Comparison of ENCODE assay signal across 30 cellular contexts in genomic region chr6:155795173-155795796, GRCh38.
DNase-seq lines count a peak whose midpoint lies in the region; ATAC-seq, FAIRE-seq and TF ChIP-seq lines count a peak whose summit lies in the region.
"Had no signal": no experiment of that assay in that cellular context is flagged by ENCODE, and none has a peak within 500 bp of the region (broad histone marks: within the 10 kb centered on the region; RNA-seq: fewer than 3 reads in every experiment).

No MANE protein-coding gene starts in this region.

- H3K4me1 Mint-ChIP-seq in Calu3 (ENCODE audit: low read depth, unreplicated experiment) (peaks cover 35% of the 10 kb centered on the region), astrocyte (ENCODE audit: low read depth, unreplicated experiment) (no peaks in the 10 kb centered on the region)
- H3K4me1 Mint-ChIP-seq: IgD-negative memory B cell, neural progenitor cell had no signal

- H3K27me3 Mint-ChIP-seq in Calu3 (ENCODE audit: unreplicated experiment) (no peaks in the 10 kb centered on the region), astrocyte (ENCODE audit: low read depth, unreplicated experiment) (no peaks in the 10 kb centered on the region)
- H3K27me3 Mint-ChIP-seq: effector memory CD8-positive, alpha-beta T cell; IgD-negative memory B cell; type B pancreatic cell had no signal

- ATAC-seq in GM18498 (IDR thresholded peaks at IDR 0.05; ENCODE audit: unreplicated experiment) = no peak
- ATAC-seq in GM19328 (IDR thresholded peaks at IDR 0.05; ENCODE audit: unreplicated experiment) = no peak
- ATAC-seq: effector memory CD8-positive, alpha-beta T cell; Panc1; psoas muscle had no signal

- no peak overlapping the region for H4K8ac ChIP-seq in mesenchymal stem cell (ENCODE audit: low read length)

- intact Hi-C loops in Calu3 (cut with micrococcal nuclease; ENCODE audit: unreplicated experiment) (loop anchor here (5.0 kb wide), 1 partner anchor 87 kb away; no protein-coding TSS in a partner anchor), ascending aorta (cut with DNase I) (no loop called here)

- H2AFZ ChIP-seq in astrocyte (ENCODE audit: low read depth, low read length) (no peak overlapping the region), mesenchymal stem cell (ENCODE audit: low read depth, low read length) (no peak overlapping the region)
- H2AFZ ChIP-seq: neural progenitor cell had no signal

- H2AK5ac ChIP-seq in mesenchymal stem cell (ENCODE audit: low read length, severe bottlenecking) = no peak overlapping the region

- H3K9me3 Mint-ChIP-seq in Calu3 (ENCODE audit: low read depth, unreplicated experiment) (peaks cover 7% of the 10 kb centered on the region), astrocyte (ENCODE audit: unreplicated experiment) (peaks cover 2% of the 10 kb centered on the region)
- H3K9me3 Mint-ChIP-seq: activated T-cell treated with anti-CD3 and anti-CD28 coated beads, Interleukin-2, amount 50 U/mL, for 24 hours had no signal

- H2BK120ac ChIP-seq in mesenchymal stem cell (ENCODE audit: low read depth, low read length) = no peak overlapping the region

- H3K4me2 ChIP-seq in astrocyte (ENCODE audit: low read length) = no peak overlapping the region
- no peak overlapping the region for H3K4me2 ChIP-seq in mesenchymal stem cell (ENCODE audit: low read length, poor library complexity, severe bottlenecking)
- H3K4me2 ChIP-seq: BLaER1 treated with 17β-estradiol and CSF1 and Interleukin-3, amounts not matched to agents 10 nM and 100 nM; neural progenitor cell had no signal

- no peak overlapping the region for H2BK15ac ChIP-seq in mesenchymal stem cell (ENCODE audit: low read depth, poor library complexity, severe bottlenecking)

- H3K79me1 ChIP-seq in mesenchymal stem cell (replicated peaks; ENCODE audit: low read length, poor library complexity, severe bottlenecking) = no peaks in the 10 kb centered on the region

- H3K4me1 ChIP-seq in astrocyte (ENCODE audit: insufficient read depth, low read length) (no peaks in the 10 kb centered on the region), mesenchymal stem cell (ENCODE audit: control insufficient read depth, insufficient read depth, low read depth, low read length) (no peaks in the 10 kb centered on the region), ascending aorta (no peaks in the 10 kb centered on the region)
- H3K4me1 ChIP-seq: adrenal gland, esophagus squamous epithelium, neural progenitor cell, psoas muscle, SJSA1 had no signal

- H4K20me1 ChIP-seq in astrocyte (ENCODE audit: insufficient read depth, low read length) = no peaks in the 10 kb centered on the region
- H4K20me1 ChIP-seq: BLaER1 treated with 17β-estradiol and CSF1 and Interleukin-3, amounts not matched to agents 10 nM and 100 nM had no signal

- H2BK5ac ChIP-seq in mesenchymal stem cell (ENCODE audit: low read depth, low read length, poor library complexity, severe bottlenecking) = no peak overlapping the region

- H3K4me3 Mint-ChIP-seq in Calu3 (ENCODE audit: low read depth, unreplicated experiment) = no peak overlapping the region
- no peak overlapping the region for H3K4me3 Mint-ChIP-seq in astrocyte (ENCODE audit: unreplicated experiment)
- H3K4me3 Mint-ChIP-seq: activated T-cell treated with anti-CD3 and anti-CD28 coated beads, Interleukin-2, amount 50 U/mL, for 24 hours; effector memory CD8-positive, alpha-beta T cell; IgD-negative memory B cell; neural progenitor cell; type B pancreatic cell had no signal

- no peak overlapping the region for H3K14ac ChIP-seq in mesenchymal stem cell (ENCODE audit: low read length in 2 of 2)

- H3K36me3 Mint-ChIP-seq in Calu3 (ENCODE audit: insufficient read depth, unreplicated experiment) (peaks cover 11% of the 10 kb centered on the region), astrocyte (ENCODE audit: low read depth, unreplicated experiment) (no peaks in the 10 kb centered on the region)
- H3K36me3 Mint-ChIP-seq: neural progenitor cell, type B pancreatic cell had no signal

- H3K9ac ChIP-seq in astrocyte (ENCODE audit: low read length) (no peak overlapping the region), mesenchymal stem cell (ENCODE audit: low read length) (no peak overlapping the region)
- H3K9ac ChIP-seq: BLaER1 treated with 17β-estradiol and CSF1 and Interleukin-3, amounts not matched to agents 10 nM and 100 nM; neural progenitor cell had no signal

- no peak overlapping the region for H3K27ac ChIP-seq in astrocyte (ENCODE audit: low read depth, low read length)
- peak overlapping the region; percentile 34 for H3K27ac ChIP-seq in mesenchymal stem cell (ENCODE audit: low read length, poor library complexity, severe bottlenecking)
- H3K27ac ChIP-seq in ascending aorta = no peak overlapping the region
- H3K27ac ChIP-seq: adrenal gland; BLaER1 treated with 17β-estradiol and CSF1 and Interleukin-3, amounts not matched to agents 10 nM and 100 nM; cardiac muscle cell; coronary artery; esophagus squamous epithelium; HL-60; neural progenitor cell; psoas muscle; SJSA1 had no signal

- H3K79me2 ChIP-seq in astrocyte (ENCODE audit: insufficient read depth, low read length) = no peaks in the 10 kb centered on the region

- H3K9me3 ChIP-seq in astrocyte (ENCODE audit: insufficient read depth, low read depth, low read length) = no peaks in the 10 kb centered on the region
- peaks cover 17% of the 10 kb centered on the region for H3K9me3 ChIP-seq in mesenchymal stem cell (ENCODE audit: control insufficient read depth, low read length)
- H3K9me3 ChIP-seq in ascending aorta = no peaks in the 10 kb centered on the region
- H3K9me3 ChIP-seq: adrenal gland, esophagus squamous epithelium, MG63, psoas muscle, SJSA1 had no signal

- DNase-seq in Calu3 (peak; percentile 20), M059J (ENCODE audit: low read depth) (peak; percentile 61), astrocyte (ENCODE audit: low read depth) (peak; percentile 72), mesenchymal stem cell (no peak), ascending aorta (ENCODE audit: low spot score in 2 of 2) (no peak), NCI-H2171 (lab: John Stamatoyannopoulos, UW) (no peak)
- DNase-seq: activated CD4-positive, alpha-beta T cell treated with anti-CD3 and anti-CD28 coated beads for 4 hours; activated naive CD4-positive, alpha-beta T cell; activated T-cell treated with anti-CD3 and anti-CD28 coated beads, Interleukin-2, amount 50 U/mL, for 24 hours; adrenal gland; effector memory CD8-positive, alpha-beta T cell; esophagus squamous epithelium; MG63; NCI-H146; NCI-H524; psoas muscle; T-helper 2 cell had no signal

- 93% methylated on average over 5 of the region's 8 CpGs for WGBS in mesenchymal stem cell

- H4K91ac ChIP-seq in mesenchymal stem cell (ENCODE audit: low read length) = no peak overlapping the region

- no TSS peak for BruUV-seq in Calu3 (replicated peaks; lab: Mats Ljungman, UMichigan)

- H3K18ac ChIP-seq in mesenchymal stem cell (ENCODE audit: low read depth in 1 of 2, low read length in 2 of 2) = no peak overlapping the region

- H3K4me3 ChIP-seq in astrocyte (ENCODE audit: insufficient read depth, low read depth, low read length) (no peak overlapping the region), mesenchymal stem cell (ENCODE audit: insufficient read depth in 1 of 2, low read depth in 1 of 2, low read length in 2 of 2) (no peak overlapping the region), ascending aorta (no peak overlapping the region)
- H3K4me3 ChIP-seq: adrenal gland; BLaER1 treated with 17β-estradiol and CSF1 and Interleukin-3, amounts not matched to agents 10 nM and 100 nM; cardiac muscle cell; coronary artery; esophagus squamous epithelium; HAP-1; lung; MG63; neural progenitor cell; psoas muscle; SJSA1 had no signal

- H3K23ac ChIP-seq in mesenchymal stem cell (ENCODE audit: low read length in 2 of 2) = no peak overlapping the region

- no peak for FAIRE-seq in astrocyte (lab: Jason Lieb, UNC)

- no peak overlapping the region for H3K4ac ChIP-seq in mesenchymal stem cell (ENCODE audit: low read depth in 1 of 2, low read length in 2 of 2)

- no peaks in the 10 kb centered on the region for H3K36me3 ChIP-seq in astrocyte (ENCODE audit: insufficient read depth, low read length)
- H3K36me3 ChIP-seq in mesenchymal stem cell (ENCODE audit: control insufficient read depth in 1 of 2, insufficient read depth in 2 of 2, low read depth in 1 of 2, low read length in 2 of 2) = no peaks in the 10 kb centered on the region
- no peaks in the 10 kb centered on the region for H3K36me3 ChIP-seq in ascending aorta
- H3K36me3 ChIP-seq: adrenal gland; BLaER1 treated with 17β-estradiol and CSF1 and Interleukin-3, amounts not matched to agents 10 nM and 100 nM; cardiac muscle cell; esophagus squamous epithelium; HAP-1; MG63; neural progenitor cell; SJSA1 had no signal

- no peaks in the 10 kb centered on the region for H3K27me3 ChIP-seq in astrocyte (ENCODE audit: insufficient read depth, low read length)
- no peaks in the 10 kb centered on the region for H3K27me3 ChIP-seq in mesenchymal stem cell (ENCODE audit: control insufficient read depth in 1 of 2, insufficient read depth in 1 of 2, low read length in 2 of 2)
- no peaks in the 10 kb centered on the region for H3K27me3 ChIP-seq in ascending aorta
- H3K27me3 ChIP-seq: adrenal gland; BLaER1 treated with 17β-estradiol and CSF1 and Interleukin-3, amounts not matched to agents 10 nM and 100 nM; cardiac muscle cell; esophagus squamous epithelium; MG63; neural progenitor cell; SJSA1 had no signal

- no peak for TF ChIP-seq CTCF in Calu3 (IDR thresholded peaks at IDR 0.05; ENCODE audit: unreplicated experiment)
- TF ChIP-seq CTCF in astrocyte (IDR thresholded peaks at IDR 0.05; ENCODE audit: insufficient read depth, low read depth, low read length) = no peak
- TF ChIP-seq CTCF in ascending aorta (IDR thresholded peaks at IDR 0.05) = no peak

- H3K27ac Mint-ChIP-seq in Calu3 (ENCODE audit: unreplicated experiment) = peak overlapping the region; percentile 90
- H3K27ac Mint-ChIP-seq in astrocyte (ENCODE audit: unreplicated experiment) = no peak overlapping the region
- H3K27ac Mint-ChIP-seq: activated T-cell treated with anti-CD3 and anti-CD28 coated beads, Interleukin-2, amount 50 U/mL, for 24 hours; effector memory CD8-positive, alpha-beta T cell; neural progenitor cell; type B pancreatic cell had no signal

- H2BK12ac ChIP-seq in mesenchymal stem cell (ENCODE audit: low read length in 2 of 2) = no peak overlapping the region

- CTCF ChIA-PET in Calu3 (lab: Charles Lee) = interaction anchor here (1.1 to 1.5 kb wide), 2 partner anchors 10 to 266 kb away, joined by 4 read pairs; no protein-coding TSS in a partner anchor

Comparison
In these comparisons a context has a peak if more than half of its experiments do, and no peak if none do; other contexts are left out.
1. DNase-seq: peak in Calu3 (single experiment), M059J (single experiment) and astrocyte (single experiment); none in mesenchymal stem cell (single experiment), ascending aorta (0 of 2) and NCI-H2171 (single experiment).